ENCODE assay signal across 8 cellular contexts in the genomic region with DNA sequence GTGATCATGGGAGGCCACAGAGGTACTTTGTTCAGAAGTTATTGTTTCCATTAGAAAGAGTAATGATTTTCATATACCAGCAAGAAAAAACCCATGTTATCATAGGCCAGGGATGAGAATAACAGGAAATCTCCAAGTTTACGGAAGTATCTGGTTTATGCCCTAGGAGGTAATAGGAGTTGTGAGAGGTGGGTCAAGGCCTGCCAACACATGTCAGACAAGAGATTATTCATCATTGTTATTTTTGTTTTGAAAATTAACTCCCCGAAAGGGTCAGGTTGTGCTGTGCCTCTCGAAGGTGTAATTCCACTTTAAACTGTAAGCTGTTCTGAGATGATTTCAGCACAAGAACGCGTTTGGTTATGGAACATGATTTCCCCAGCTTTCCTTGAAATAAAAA.
"Had no signal": no experiment of that assay in that cellular context is flagged by ENCODE, and none has a peak within 500 bp of the region (broad histone marks: within the 10 kb centered on the region; RNA-seq: fewer than 3 reads in every experiment).

No MANE protein-coding gene starts in this region.

- DNase-seq: H9, HCEC 1CT, KBM-7 had no signal

- H3K36me3 Mint-ChIP-seq: IgD-negative memory B cell had no signal

- H3K4me2 ChIP-seq: GM23338 had no signal

- H3K4me3 ChIP-seq: GM23338 had no signal

- H3K4me1 Mint-ChIP-seq: GM23338, H9, IgD-negative memory B cell had no signal

- H3K4me3 Mint-ChIP-seq: GM23338, H9, IgD-negative memory B cell had no signal

- FAIRE-seq: H1, H54, HepG2 had no signal

- H2AFZ ChIP-seq: GM23338 had no signal

- H3K9me3 Mint-ChIP-seq: GM23338, H9 had no signal

- H3K27ac Mint-ChIP-seq: GM23338, H9, IgD-negative memory B cell had no signal

- ATAC-seq: GM23338, HepG2 had no signal
